Comparison of ENCODE assay signal across 23 cellular contexts in the genomic region with DNA sequence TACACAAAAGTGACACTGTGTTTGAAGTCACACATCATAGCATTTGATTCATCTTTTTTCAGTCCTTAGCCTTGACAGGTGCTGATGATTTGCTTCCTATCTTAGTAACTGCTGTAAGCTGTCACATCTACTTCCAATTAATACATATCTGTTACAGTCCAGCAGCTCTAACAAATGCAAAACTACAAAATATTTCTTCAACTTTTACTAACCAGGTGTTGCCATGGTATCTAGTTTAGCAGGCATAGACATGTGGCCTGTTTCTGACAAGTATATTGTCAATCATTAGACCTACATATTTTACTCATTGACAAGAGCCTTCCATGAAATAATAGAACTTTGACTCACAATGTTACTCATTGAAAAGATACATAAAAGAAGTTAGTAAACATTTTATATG.
"Had no signal": no experiment of that assay in that cellular context is flagged by ENCODE, and none has a peak within 500 bp of the region (broad histone marks: within the 10 kb centered on the region; RNA-seq: fewer than 3 reads in every experiment).

No MANE protein-coding gene starts in this region.

- ATAC-seq: gastroesophageal sphincter; left lung; lower lobe of right lung; natural killer cell; stimulated activated naive B cell treated with anti-CD40 and anti-IgM and Interleukin-4, amounts not matched to agents 10 μg/mL and 1 μg/mL and 100 μg/mL, for 72 hours; stimulated activated naive CD8-positive, alpha-beta T cell treated with anti-CD3 and anti-CD28 coated beads, Interleukin-15, amount 100 ng/mL, for 72 hours; upper lobe of right lung had no signal

- DNase-seq: dorsolateral prefrontal cortex; effector CD8-positive, alpha-beta T cell; glutamatergic neuron; islet precursor cell; left lung; lower lobe of right lung; natural killer cell; nucleus accumbens; ovary; sigmoid colon; stimulated activated CD4-positive, alpha-beta T cell treated with anti-CD3 and anti-CD28 coated beads, Interleukin-2, amount 100 ng/mL, for 24 hours; stimulated activated CD4-positive, alpha-beta T cell treated with anti-CD3 and anti-CD28 coated beads, Interleukin-4, amount 100 ng/mL, for 4 hours; stimulated activated naive B cell treated with anti-CD40 and anti-IgM and Interleukin-4, amounts not matched to agents 10 μg/mL and 1 μg/mL and 100 μg/mL, for 72 hours; stimulated activated naive CD8-positive, alpha-beta T cell treated with anti-CD3 and anti-CD28 coated beads, Interleukin-15, amount 100 ng/mL, for 72 hours; testis; upper lobe of right lung had no signal

- H3K27ac ChIP-seq: dorsolateral prefrontal cortex, esophagus muscularis mucosa, gastroesophageal sphincter, left lung, lower lobe of right lung, neural progenitor cell, ovary, right atrium auricular region, sigmoid colon, skin epidermis, testis, tibial nerve, upper lobe of right lung, vagina had no signal
